8 cellular contexts compared by ENCODE assay signal in the genomic region with DNA sequence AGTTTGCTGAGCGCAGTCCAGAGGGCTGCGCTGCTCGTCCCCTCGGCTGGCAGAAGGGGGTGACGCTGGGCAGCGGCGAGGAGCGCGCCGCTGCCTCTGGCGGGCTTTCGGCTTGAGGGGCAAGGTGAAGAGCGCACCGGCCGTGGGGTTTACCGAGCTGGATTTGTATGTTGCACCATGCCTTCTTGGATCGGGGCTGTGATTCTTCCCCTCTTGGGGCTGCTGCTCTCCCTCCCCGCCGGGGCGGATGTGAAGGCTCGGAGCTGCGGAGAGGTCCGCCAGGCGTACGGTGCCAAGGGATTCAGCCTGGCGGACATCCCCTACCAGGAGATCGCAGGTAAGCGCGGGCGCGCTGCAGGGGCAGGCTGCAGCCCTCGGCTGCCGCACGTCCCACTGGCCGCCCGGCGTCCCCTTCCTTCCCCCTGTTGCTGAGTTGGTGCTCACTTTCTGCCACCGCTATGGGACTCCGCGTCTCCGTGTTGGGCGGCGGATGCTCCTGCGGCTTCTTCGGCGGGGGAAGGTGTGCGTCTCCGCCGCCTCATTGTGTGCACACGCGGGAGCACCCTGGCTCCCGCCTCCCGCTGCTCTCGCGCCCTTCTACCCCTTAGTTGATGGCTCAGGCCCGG.
DNase-seq lines count a peak whose midpoint lies in the region; ATAC-seq and TF ChIP-seq lines count a peak whose summit lies in the region.

No MANE protein-coding gene starts in this region.

- H3K27ac ChIP-seq in subcutaneous abdominal adipose tissue (ENCODE audit: low read depth, low read length), result peak overlapping the region; percentile 96

- peak overlapping the region; percentile 96 for H3K4me3 ChIP-seq in astrocyte of the cerebellum (ENCODE audit: low read depth, low read length)
- peak overlapping the region; percentile 69 to 96 (median 81) for H3K4me3 ChIP-seq in subcutaneous abdominal adipose tissue (ENCODE audit: low read depth in 1 of 5, low read length in 5 of 5)

- H3K36me3 ChIP-seq in subcutaneous abdominal adipose tissue (ENCODE audit: control insufficient read depth in 5 of 5, insufficient read depth in 5 of 5, low read length in 5 of 5), result no peaks in the 10 kb centered on the region

- TF ChIP-seq CTCF in astrocyte of the cerebellum (IDR thresholded peaks at IDR 0.05; ENCODE audit: low read depth, low read length, missing control alignments), result no peak

- H3K9ac ChIP-seq in subcutaneous abdominal adipose tissue (ENCODE audit: low read length in 5 of 5), result peak overlapping the region in 4 of 5 donors; percentile 38 to 82 (median 70)

- DNase-seq in DMS 273 (lab: John Stamatoyannopoulos, UW; ENCODE audit: unreplicated experiment) (peak; percentile 85), NCI-H146 (lab: John Stamatoyannopoulos, UW) (peak; percentile 88), astrocyte of the cerebellum (ENCODE audit: low read depth) (no peak), iris pigment epithelial cell (ENCODE audit: low read depth) (peak; percentile 50), amniotic stem cell (lab: John Stamatoyannopoulos, UW) (no peak)
- DNase-seq in activated CD4-positive, CD25-positive, alpha-beta regulatory T cell (lab: John Stamatoyannopoulos, UW), result no peak

- H3K9me3 ChIP-seq in subcutaneous abdominal adipose tissue (ENCODE audit: control insufficient read depth in 5 of 5, low read length in 5 of 5), result no peaks in the 10 kb centered on the region

- in situ Hi-C loops in astrocyte of the cerebellum (cut with HindIII; ENCODE audit: low sequenced_read_pairs), result loop anchor here (25.0 kb wide), 1 partner anchor 1135 kb away; no protein-coding TSS in a partner anchor

- H3K4me1 ChIP-seq in subcutaneous abdominal adipose tissue (ENCODE audit: control insufficient read depth in 5 of 5, insufficient read depth in 5 of 5, low read length in 5 of 5), result peaks cover 2 to 36% (median 18%) of the 10 kb centered on the region in 5 donors

- no peak for ATAC-seq in HG03025 (IDR thresholded peaks at IDR 0.05; ENCODE audit: low FRiP score, unreplicated experiment)

- peaks cover 0 to 4% (median 0%) of the 10 kb centered on the region in 5 donors for H3K27me3 ChIP-seq in subcutaneous abdominal adipose tissue (ENCODE audit: control insufficient read depth in 5 of 5, insufficient read depth in 4 of 5, low read length in 5 of 5)

Comparison
In these comparisons a context has a peak if more than half of its experiments do, and no peak if none do; other contexts are left out.
1. DNase-seq: peak in DMS 273 (single experiment), NCI-H146 (single experiment) and iris pigment epithelial cell (single experiment); none in astrocyte of the cerebellum (single experiment), activated CD4-positive, CD25-positive, alpha-beta regulatory T cell (0 of 4) and amniotic stem cell (single experiment).